ENCODE assay signal across 11 cellular contexts in the genomic region with DNA sequence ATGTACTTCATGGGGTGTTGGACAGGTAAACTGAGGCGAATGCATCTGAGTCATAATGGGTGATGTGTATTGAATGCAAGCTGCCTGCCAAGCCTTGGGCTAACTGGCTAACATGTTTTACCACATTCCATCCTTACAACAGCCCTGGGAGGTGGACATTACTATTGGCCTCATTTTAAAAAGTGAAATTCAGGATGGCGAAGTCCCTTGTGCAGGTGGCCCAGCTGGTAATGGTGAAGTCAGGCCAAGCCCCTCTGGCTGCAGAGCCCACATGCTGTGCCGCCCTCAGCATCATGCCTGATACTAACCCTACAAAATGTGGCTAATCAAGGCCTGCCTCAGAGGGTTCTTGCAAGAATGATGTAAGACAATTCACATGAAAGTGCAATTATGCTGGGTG. TPM values are rescaled to one million over a fixed set of nuclear protein-coding genes. Genes with fewer than 3 reads are reported as not detected.
A peak's percentile ranks its signal among the peaks of the same experiment; 100 is the strongest.
DNase-seq lines count a peak whose midpoint lies in the region; ATAC-seq, FAIRE-seq and TF ChIP-seq lines count a peak whose summit lies in the region.
"Had no signal": no experiment of that assay in that cellular context is flagged by ENCODE, and none has a peak within 500 bp of the region (broad histone marks: within the 10 kb centered on the region; RNA-seq: fewer than 3 reads in every experiment).

No MANE protein-coding gene starts in this region.

- no peaks in the 10 kb centered on the region for H3K27me3 Mint-ChIP-seq in activated CD4-positive, alpha-beta T cell treated with anti-CD3 and anti-CD28 coated beads for 36 hours
- H3K27me3 Mint-ChIP-seq in activated naive CD8-positive, alpha-beta T cell treated with anti-CD3 and anti-CD28 coated beads, Interleukin-2, amount 10 ng/mL, durations not matched to agents 7 days and 5 days, result no peaks in the 10 kb centered on the region

- no peak for FAIRE-seq in urothelium cell line (lab: Jason Lieb, UNC)

- POLR2A ChIA-PET in activated CD4-positive, alpha-beta T cell treated with anti-CD3 and anti-CD28 coated beads for 36 hours (lab: Charles Lee), result interaction anchor here (0.6 to 0.7 kb wide), 3 partner anchors 20 to 41 kb away, joined by 3 read pairs; no protein-coding TSS in a partner anchor
- POLR2A ChIA-PET in activated naive CD8-positive, alpha-beta T cell treated with anti-CD3 and anti-CD28 coated beads, Interleukin-2, amount 10 ng/mL, durations not matched to agents 7 days and 5 days (lab: Charles Lee), result interaction anchor here (0.9 to 5.0 kb wide), 7 partner anchors 9 to 60 kb away, joined by 3 to 37 read pairs (median 6); a partner anchor contains a TSS

- no peaks in the 10 kb centered on the region for H3K9me3 Mint-ChIP-seq in activated CD4-positive, alpha-beta T cell treated with anti-CD3 and anti-CD28 coated beads for 36 hours (ENCODE audit: low read depth)
- no peaks in the 10 kb centered on the region for H3K9me3 Mint-ChIP-seq in activated naive CD8-positive, alpha-beta T cell treated with anti-CD3 and anti-CD28 coated beads, Interleukin-2, amount 10 ng/mL, durations not matched to agents 7 days and 5 days
- H3K9me3 Mint-ChIP-seq: HFFc6, nephron had no signal

- H3K9me3 ChIP-seq in prostate gland, result no peaks in the 10 kb centered on the region

- TF ChIP-seq POLR2A in prostate gland (IDR thresholded peaks at IDR 0.05), result no peak

- TF ChIP-seq CTCF in HL-60 (IDR thresholded peaks at IDR 0.05; ENCODE audit: insufficient read depth, low read length) (no peak), prostate gland (IDR thresholded peaks at IDR 0.05) (no peak)

- H3K27me3 ChIP-seq in HL-60 (ENCODE audit: insufficient read depth, poor library complexity, severe bottlenecking) (no peaks in the 10 kb centered on the region), prostate gland (replicated peaks; ENCODE audit: insufficient read depth) (no peaks in the 10 kb centered on the region)
- H3K27me3 ChIP-seq: cardiac muscle cell had no signal

- no peaks in the 10 kb centered on the region for H3K36me3 ChIP-seq in prostate gland
- H3K36me3 ChIP-seq: cardiac muscle cell had no signal

- no peaks in the 10 kb centered on the region for H3K36me3 Mint-ChIP-seq in activated CD4-positive, alpha-beta T cell treated with anti-CD3 and anti-CD28 coated beads for 36 hours (ENCODE audit: low read depth)
- no peaks in the 10 kb centered on the region for H3K36me3 Mint-ChIP-seq in activated naive CD8-positive, alpha-beta T cell treated with anti-CD3 and anti-CD28 coated beads, Interleukin-2, amount 10 ng/mL, durations not matched to agents 7 days and 5 days

- CTCF ChIA-PET in activated CD4-positive, alpha-beta T cell treated with anti-CD3 and anti-CD28 coated beads for 36 hours (lab: Charles Lee), result interaction anchor here (0.6 to 1.5 kb wide), 7 partner anchors 21 to 1188 kb away, joined by 3 to 6 read pairs (median 3); no protein-coding TSS in a partner anchor

- ATAC-seq in activated CD4-positive, alpha-beta T cell treated with anti-CD3 and anti-CD28 coated beads for 36 hours, result peak; percentile 8
- ATAC-seq in activated naive CD8-positive, alpha-beta T cell treated with anti-CD3 and anti-CD28 coated beads, Interleukin-2, amount 10 ng/mL, durations not matched to agents 7 days and 5 days (ENCODE audit: low read depth), result no peak

- no peak overlapping the region for H3K4me3 Mint-ChIP-seq in activated CD4-positive, alpha-beta T cell treated with anti-CD3 and anti-CD28 coated beads for 36 hours
- peak overlapping the region; percentile 36 for H3K4me3 Mint-ChIP-seq in activated naive CD8-positive, alpha-beta T cell treated with anti-CD3 and anti-CD28 coated beads, Interleukin-2, amount 10 ng/mL, durations not matched to agents 7 days and 5 days
- H3K4me3 Mint-ChIP-seq: HFFc6, nephron had no signal

- DNase-seq in activated CD4-positive, alpha-beta T cell treated with anti-CD3 and anti-CD28 coated beads for 36 hours, result no peak
- DNase-seq in activated CD4-positive, alpha-beta T cell treated with anti-CD3 and anti-CD28 coated beads for 1 hour, result no peak
- DNase-seq in HL-60 (ENCODE audit: low read depth in 1 of 2, low spot score in 1 of 2), result no peak
- DNase-seq in activated naive CD8-positive, alpha-beta T cell treated with anti-CD3 and anti-CD28 coated beads, Interleukin-2, amount 10 ng/mL, durations not matched to agents 7 days and 5 days, result no peak
- peak; percentile 23 for DNase-seq in prostate gland (ENCODE audit: low spot score)
- no peak for DNase-seq in urothelium cell line (ENCODE audit: low spot score)
- no peak for DNase-seq in NOMO-1 (lab: John Stamatoyannopoulos, UW; ENCODE audit: unreplicated experiment in 2 of 2)
- no peak for DNase-seq in AG08396 (ENCODE audit: low spot score)
- DNase-seq: HFFc6 had no signal

- peaks cover 58% of the 10 kb centered on the region for H3K4me1 Mint-ChIP-seq in activated CD4-positive, alpha-beta T cell treated with anti-CD3 and anti-CD28 coated beads for 36 hours
- H3K4me1 Mint-ChIP-seq in activated naive CD8-positive, alpha-beta T cell treated with anti-CD3 and anti-CD28 coated beads, Interleukin-2, amount 10 ng/mL, durations not matched to agents 7 days and 5 days, result peaks cover 35% of the 10 kb centered on the region

- peak overlapping the region; percentile 78 for H3K27ac Mint-ChIP-seq in activated CD4-positive, alpha-beta T cell treated with anti-CD3 and anti-CD28 coated beads for 36 hours
- peak overlapping the region; percentile 81 for H3K27ac Mint-ChIP-seq in activated naive CD8-positive, alpha-beta T cell treated with anti-CD3 and anti-CD28 coated beads, Interleukin-2, amount 10 ng/mL, durations not matched to agents 7 days and 5 days
- H3K27ac Mint-ChIP-seq: HFFc6 had no signal

- H3K4me3 ChIP-seq in HL-60 (replicated peaks; ENCODE audit: insufficient read depth, low read length), result no peak overlapping the region
- H3K4me3 ChIP-seq in prostate gland, result no peak overlapping the region
- H3K4me3 ChIP-seq: cardiac muscle cell had no signal

- H3K27ac ChIP-seq in HL-60 (replicated peaks), result peak overlapping the region; percentile 54
- no peak overlapping the region for H3K27ac ChIP-seq in prostate gland
- H3K27ac ChIP-seq: cardiac muscle cell had no signal

- no peaks in the 10 kb centered on the region for H3K4me1 ChIP-seq in prostate gland (replicated peaks)

- 93% methylated on average over 3 of the region's 3 CpGs for WGBS in prostate gland

- intact Hi-C loops in activated CD4-positive, alpha-beta T cell treated with anti-CD3 and anti-CD28 coated beads for 36 hours (cut with DNase I, micrococcal nuclease), result loop anchor here in 1 of 2 experiments (10.0 kb wide), 1 partner anchor 985 kb away; a partner anchor contains a TSS
- intact Hi-C loops in prostate gland (cut with DNase I), result no loop called here

RNA-seq across cellular contexts. Expression of a gene that starts 60.0 kb away (rescaled TPM):
- total RNA-seq in activated CD4-positive, alpha-beta T cell treated with anti-CD3 and anti-CD28 coated beads for 36 hours, result 100 to 1,000 TPM; 118 to 149 TPM
- total RNA-seq in activated naive CD8-positive, alpha-beta T cell treated with anti-CD3 and anti-CD28 coated beads, Interleukin-2, amount 10 ng/mL, durations not matched to agents 7 days and 5 days, result 100 to 1,000 TPM; 218 to 236 TPM
- total RNA-seq in prostate gland, result 100 to 1,000 TPM in 1 of 2 donors, 10 to 100 TPM in 1; 76.3 to 137 TPM
